Comparison of ENCODE assay signal across 11 cellular contexts in the genomic region with DNA sequence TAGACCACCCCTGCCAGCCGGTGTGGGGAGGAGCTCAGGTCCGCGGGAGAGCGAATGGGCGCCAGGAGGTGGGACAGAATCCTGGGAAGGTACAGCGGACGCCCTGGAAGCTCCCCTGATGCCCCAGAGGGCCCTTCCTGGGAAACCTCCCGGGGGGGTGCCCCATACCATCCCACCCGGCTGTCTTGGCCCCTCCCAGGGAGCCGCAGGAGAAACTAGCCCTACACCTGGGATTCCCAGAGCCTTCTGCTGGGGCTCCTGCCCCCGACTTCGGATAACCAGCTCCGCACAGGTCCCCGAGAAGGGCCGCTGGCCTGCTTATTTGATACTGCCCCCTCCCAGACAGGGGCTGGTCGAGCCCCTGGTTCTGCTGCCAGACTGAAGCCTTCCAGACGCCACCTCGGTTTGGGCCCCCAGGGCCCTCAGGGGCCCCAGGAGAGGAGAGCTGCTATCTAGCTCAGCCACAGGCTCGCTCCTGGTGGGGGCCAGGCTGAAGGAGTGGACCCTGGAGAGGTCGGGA. TPM values are rescaled to one million over a fixed set of nuclear protein-coding genes. Genes with fewer than 3 reads are reported as not detected.
DNase-seq lines count a peak whose midpoint lies in the region; ATAC-seq, FAIRE-seq and TF ChIP-seq lines count a peak whose summit lies in the region.
"Had no signal": no experiment of that assay in that cellular context is flagged by ENCODE, and none has a peak within 500 bp of the region (broad histone marks: within the 10 kb centered on the region; RNA-seq: fewer than 3 reads in every experiment).

No MANE protein-coding gene starts in this region.

- no peak overlapping the region for H3K4me3 ChIP-seq in HepG2 (replicated peaks in 1 of 3; ENCODE audit: insufficient read depth in 1 of 3, low read depth in 2 of 3, low read length in 3 of 3)
- H3K4me3 ChIP-seq in suprapubic skin, result peak overlapping the region; percentile 61
- no peak overlapping the region for H3K4me3 ChIP-seq in vagina
- no peak overlapping the region for H3K4me3 ChIP-seq in mesendoderm (ENCODE audit: low read length)

- H4K5ac ChIP-seq in mesendoderm (ENCODE audit: low read length), result no peak overlapping the region

- POLR2A ChIA-PET in activated CD8-positive, alpha-beta T cell treated with anti-CD3 and anti-CD28 coated beads, Interleukin-2, amount 10 ng/mL, durations not matched to agents 7 days and 5 days (lab: Charles Lee), result no interaction called here
- POLR2A ChIA-PET in HepG2 (lab: Yijun Ruan, JAX), result interaction anchor here (0.7 to 9.7 kb wide), 5 partner anchors 8 to 148 kb away, joined by 3 to 333 read pairs (median 4); no protein-coding TSS in a partner anchor

- TF ChIP-seq EP300 in HepG2 (IDR thresholded peaks at IDR 0.05; ENCODE audit: low read depth in 2 of 2, low read length in 2 of 2) (no peak), HepG2 (CRISPR knock-in tag; IDR thresholded peaks at IDR 0.05; ENCODE audit: borderline replicate concordance) (no peak), suprapubic skin (IDR thresholded peaks at IDR 0.05) (no peak)

- H3K27me3 Mint-ChIP-seq in activated CD8-positive, alpha-beta T cell treated with anti-CD3 and anti-CD28 coated beads, Interleukin-2, amount 10 ng/mL, durations not matched to agents 7 days and 5 days (ENCODE audit: low read depth), result peaks cover 44% of the 10 kb centered on the region

- H3K9me3 ChIP-seq in HepG2 (ENCODE audit: low read length) (no peaks in the 10 kb centered on the region), suprapubic skin (no peaks in the 10 kb centered on the region), vagina (no peaks in the 10 kb centered on the region)

- H3K56ac ChIP-seq in mesendoderm (ENCODE audit: low read length), result no peak overlapping the region

- peak; percentile 67 for DNase-seq in activated CD8-positive, alpha-beta memory T cell treated with anti-CD3 and anti-CD28 coated beads for 24 hours
- no peak for DNase-seq in activated CD8-positive, alpha-beta memory T cell treated with anti-CD3 and anti-CD28 coated beads, Interleukin-2, amount 50 U/mL, for 4 hours
- DNase-seq in activated CD8-positive, alpha-beta T cell treated with anti-CD3 and anti-CD28 coated beads, Interleukin-2, amount 10 ng/mL, durations not matched to agents 7 days and 5 days, result no peak
- no peak for DNase-seq in HepG2 (ENCODE audit: low spot score)
- no peak for DNase-seq in suprapubic skin (ENCODE audit: low spot score in 2 of 2)
- no peak for DNase-seq in stimulated activated CD4-positive, alpha-beta T cell treated with anti-CD3 and anti-CD28 coated beads, Interleukin-12 subunit alpha, Interleukin-12 subunit beta, amount 100 ng/mL, for 4 hours
- no peak for DNase-seq in vagina (ENCODE audit: extremely low spot score in 2 of 2)
- DNase-seq in mesendoderm, result no peak
- DNase-seq: central memory CD4-positive, alpha-beta T cell; NCI-H524 treated with DMSO at 0.1 percent for 48 hours had no signal

- H3K79me2 ChIP-seq in HepG2 (ENCODE audit: insufficient read depth, low read length), result peaks cover 14% of the 10 kb centered on the region
- H3K79me2 ChIP-seq in mesendoderm (ENCODE audit: control insufficient read depth, insufficient read depth, low read length), result no peaks in the 10 kb centered on the region

- H2BK15ac ChIP-seq in mesendoderm (replicated peaks; ENCODE audit: low read depth), result no peak overlapping the region

- no peaks in the 10 kb centered on the region for H3K79me1 ChIP-seq in mesendoderm (ENCODE audit: low read length)

- peaks cover 14% of the 10 kb centered on the region for H4K20me1 ChIP-seq in HepG2 (ENCODE audit: insufficient read depth, low read length)

- peaks cover 62% of the 10 kb centered on the region for H3K4me1 ChIP-seq in HepG2 (ENCODE audit: insufficient read depth, low read length)
- H3K4me1 ChIP-seq in suprapubic skin, result peaks cover 76% of the 10 kb centered on the region
- H3K4me1 ChIP-seq in vagina, result peaks cover 73% of the 10 kb centered on the region
- H3K4me1 ChIP-seq in mesendoderm (ENCODE audit: control insufficient read depth, low read depth, low read length), result peaks cover 5% of the 10 kb centered on the region

- H3K27ac ChIP-seq in HepG2 (ENCODE audit: extremely low read length, insufficient read depth, low read length) (no peak overlapping the region), suprapubic skin (no peak overlapping the region), vagina (no peak overlapping the region), mesendoderm (ENCODE audit: low read depth, low read length) (no peak overlapping the region)
- H3K27ac ChIP-seq: GM23248 had no signal

- H2BK120ac ChIP-seq in mesendoderm (ENCODE audit: low read depth, low read length), result no peak overlapping the region

- no peak overlapping the region for H3K18ac ChIP-seq in mesendoderm (ENCODE audit: low read length)

- intact Hi-C loops in HepG2 (cut with micrococcal nuclease; ENCODE audit: unreplicated experiment), result no loop called here
- intact Hi-C loops in vagina (cut with DNase I), result loop anchor here (2.0 to 10.0 kb wide), 2 partner anchors 41 to 153 kb away; no protein-coding TSS in a partner anchor

- no peaks in the 10 kb centered on the region for H3K9me3 Mint-ChIP-seq in activated CD8-positive, alpha-beta T cell treated with anti-CD3 and anti-CD28 coated beads, Interleukin-2, amount 10 ng/mL, durations not matched to agents 7 days and 5 days (ENCODE audit: insufficient read depth)

- H2BK5ac ChIP-seq in mesendoderm (ENCODE audit: low read length), result no peak overlapping the region

- H3K4me2 ChIP-seq in HepG2 (ENCODE audit: low read depth, low read length), result no peak overlapping the region
- no peak overlapping the region for H3K4me2 ChIP-seq in mesendoderm (ENCODE audit: low read length)

- no peak for TF ChIP-seq RAD21 in HepG2 (CRISPR knock-in tag; IDR thresholded peaks at IDR 0.05)

- H3K27me3 ChIP-seq in HepG2 (ENCODE audit: control insufficient read depth in 1 of 2, insufficient read depth in 2 of 2, low read length in 2 of 2) (no peaks in the 10 kb centered on the region; a peak in 1 of 5 replicates), suprapubic skin (peaks cover 34% of the 10 kb centered on the region), vagina (peaks cover 12% of the 10 kb centered on the region), mesendoderm (ENCODE audit: insufficient read depth, low read length, poor library complexity) (peaks cover 49% of the 10 kb centered on the region)

- H3K4ac ChIP-seq in mesendoderm (ENCODE audit: low read depth, low read length), result no peak overlapping the region

- ATAC-seq in activated CD8-positive, alpha-beta T cell treated with anti-CD3 and anti-CD28 coated beads, Interleukin-2, amount 10 ng/mL, durations not matched to agents 7 days and 5 days, result no peak
- ATAC-seq in HepG2, result no peak

- TF ChIP-seq CTCF in HepG2 (CRISPR knock-in tag; IDR thresholded peaks at IDR 0.05), result no peak
- TF ChIP-seq CTCF in suprapubic skin (IDR thresholded peaks at IDR 0.05), result no peak
- no peak for TF ChIP-seq CTCF in vagina (IDR thresholded peaks at IDR 0.05)

- no peak overlapping the region for H4K8ac ChIP-seq in mesendoderm (ENCODE audit: low read depth, low read length)

- H3K9ac ChIP-seq in HepG2 (ENCODE audit: insufficient read depth, low read depth, low read length), result no peak overlapping the region
- H3K9ac ChIP-seq in mesendoderm (ENCODE audit: low read length), result no peak overlapping the region
- H3K9ac ChIP-seq: GM23248 had no signal

- CTCF ChIA-PET in activated CD8-positive, alpha-beta T cell treated with anti-CD3 and anti-CD28 coated beads, Interleukin-2, amount 10 ng/mL, durations not matched to agents 7 days and 5 days (lab: Charles Lee), result interaction anchor here (0.7 to 7.0 kb wide), 12 partner anchors 13 to 129 kb away, joined by 3 to 94 read pairs (median 4); partner anchors contain the start of gene CBX8
- CTCF ChIA-PET in HepG2 (lab: Yijun Ruan, JAX; ENCODE audit: low intra/inter-chr PET ratio, low total read pairs), result no interaction called here

- 84% methylated on average over 19 of the region's 20 CpGs for WGBS in HepG2 (ENCODE audit: low lambda C conversion rate)
- WGBS in suprapubic skin, result 25% methylated on average over 12 of the region's 20 CpGs
- WGBS in mesendoderm (ENCODE audit: extremely low coverage, insufficient coverage, low lambda C conversion rate), result no CpG with 5 or more reads among the region's 20 CpGs

- no peak for TF ChIP-seq POLR2A in HepG2 (IDR thresholded peaks at IDR 0.05; ENCODE audit: insufficient read depth in 1 of 2, low read depth in 2 of 2, low read length in 2 of 2)
- TF ChIP-seq POLR2A in suprapubic skin (IDR thresholded peaks at IDR 0.05), result no peak
- no peak for TF ChIP-seq POLR2A in vagina (IDR thresholded peaks at IDR 0.05)

- no peak overlapping the region for H3K23ac ChIP-seq in mesendoderm (ENCODE audit: low read length)

- no TSS peak for BruUV-seq in HepG2 (replicated peaks; lab: Mats Ljungman, UMichigan)

- H2AK5ac ChIP-seq in mesendoderm (ENCODE audit: low read length), result no peak overlapping the region

- in situ Hi-C loops in HepG2 (cut with HindIII; ENCODE audit: extremely low pct_ligation_motif_present, low pct_unique_long_range_greater_than_20kb), result loop anchor here (5.0 kb wide), 1 partner anchor 85 kb away; no protein-coding TSS in a partner anchor

- no peak overlapping the region for H2AFZ ChIP-seq in HepG2 (ENCODE audit: low read length)

- H3K36me3 ChIP-seq in HepG2 (replicated peaks in 1 of 2; ENCODE audit: control insufficient read depth in 1 of 2, insufficient read depth in 2 of 2, low read length in 2 of 2), result peaks cover 0 to 1% of the 10 kb centered on the region in 2 experiments; a peak in 1 of 5 replicates
- no peaks in the 10 kb centered on the region for H3K36me3 ChIP-seq in suprapubic skin
- H3K36me3 ChIP-seq in vagina, result no peaks in the 10 kb centered on the region
- no peaks in the 10 kb centered on the region for H3K36me3 ChIP-seq in mesendoderm (ENCODE audit: control insufficient read depth, insufficient read depth, low read length)

- H3K27ac Mint-ChIP-seq in activated CD8-positive, alpha-beta T cell treated with anti-CD3 and anti-CD28 coated beads, Interleukin-2, amount 10 ng/mL, durations not matched to agents 7 days and 5 days, result no peak overlapping the region

- peaks cover 12% of the 10 kb centered on the region for H3K36me3 Mint-ChIP-seq in activated CD8-positive, alpha-beta T cell treated with anti-CD3 and anti-CD28 coated beads, Interleukin-2, amount 10 ng/mL, durations not matched to agents 7 days and 5 days (ENCODE audit: low read depth)

- peaks cover 38% of the 10 kb centered on the region for H3K4me1 Mint-ChIP-seq in activated CD8-positive, alpha-beta T cell treated with anti-CD3 and anti-CD28 coated beads, Interleukin-2, amount 10 ng/mL, durations not matched to agents 7 days and 5 days (ENCODE audit: low read depth)

- H3K4me3 Mint-ChIP-seq in activated CD8-positive, alpha-beta T cell treated with anti-CD3 and anti-CD28 coated beads, Interleukin-2, amount 10 ng/mL, durations not matched to agents 7 days and 5 days, result peak overlapping the region; percentile 53

- no peak for FAIRE-seq in HepG2 (lab: Jason Lieb, UNC)

RNA-seq across cellular contexts. Expression of gene CBX4, which starts 3.0 kb away (rescaled TPM):
- 10 to 100 TPM; 50.3 to 57.2 TPM for total RNA-seq in activated CD8-positive, alpha-beta T cell treated with anti-CD3 and anti-CD28 coated beads, Interleukin-2, amount 10 ng/mL, durations not matched to agents 7 days and 5 days
- 17.1 and 25.8 TPM in 2 replicates for total RNA-seq in HepG2 (2016; rRNA removed; fragmentation: Illumina TruSeq; extraction: Trizol)
- total RNA-seq in HepG2 (2016; cell fraction: cytosol; rRNA removed; fragmentation: Illumina TruSeq; extraction: Trizol; ENCODE audit: low read depth), result 4.7 and 4.8 TPM in 2 replicates
- total RNA-seq in HepG2 (2016; cell fraction: insoluble cytoplasmic fraction; rRNA removed; fragmentation: Illumina TruSeq; extraction: Trizol), result 17.7 and 25.2 TPM in 2 replicates
- 13.9 and 15.1 TPM in 2 replicates for total RNA-seq in HepG2 (2016; cell fraction: membrane; rRNA removed; fragmentation: Illumina TruSeq; extraction: Trizol)
- total RNA-seq in HepG2 (2016; cell fraction: nucleus; rRNA removed; fragmentation: Illumina TruSeq; extraction: Trizol), result 18.5 and 22.8 TPM in 2 replicates
- 50.8 and 61.1 TPM in 2 replicates for polyA plus RNA-seq in HepG2 (2011; rRNA removed)
- 31.1 and 45.6 TPM in 2 replicates for polyA plus RNA-seq in HepG2 (2011; cell fraction: cytosol; rRNA removed)
- 117 and 122 TPM in 2 replicates for polyA plus RNA-seq in HepG2 (2011; cell fraction: nucleus; rRNA removed)
- 27.9 and 32.4 TPM in 2 replicates for polyA plus RNA-seq in HepG2 (2012)
- polyA plus RNA-seq in HepG2 (2016; cell fraction: cytosol; fragmentation: Illumina TruSeq; extraction: Trizol; ENCODE audit: low read depth), result 3.7 and 4.2 TPM in 2 replicates
- 29.4 and 33.0 TPM in 2 replicates for polyA plus RNA-seq in HepG2 (2016; cell fraction: insoluble cytoplasmic fraction; fragmentation: Illumina TruSeq; extraction: Trizol; ENCODE audit: low read depth)
- polyA plus RNA-seq in HepG2 (2016; cell fraction: membrane; fragmentation: Illumina TruSeq; extraction: Trizol; ENCODE audit: low read depth), result 11.7 and 12.5 TPM in 2 replicates
- 60.4 and 60.8 TPM in 2 replicates for polyA plus RNA-seq in HepG2 (2016; cell fraction: nucleus; fragmentation: Illumina TruSeq; extraction: Trizol; ENCODE audit: insufficient read depth, low read depth)
- 17.1 and 51.0 TPM in 2 replicates for polyA minus RNA-seq in HepG2 (2011; rRNA and poly(A)+ RNA removed; ENCODE audit: low replicate concordance)
- polyA minus RNA-seq in HepG2 (2011; cell fraction: cytosol; rRNA and poly(A)+ RNA removed), result 33.1 and 38.6 TPM in 2 replicates
- polyA minus RNA-seq in HepG2 (2011; cell fraction: nucleus; rRNA and poly(A)+ RNA removed), result 17.8 and 25.2 TPM in 2 replicates
- 10 to 100 TPM; 33.0 to 47.7 (median 38.0) TPM for total RNA-seq in suprapubic skin
- total RNA-seq in vagina, result 13.0 TPM
- 3.7 TPM for polyA plus RNA-seq in mesendoderm (2013, experiment 1 of 2)
- polyA plus RNA-seq in mesendoderm (2013, experiment 2 of 2), result 3.6 TPM

RNA-seq across cellular contexts. Expression of gene CBX8, which starts 45.3 kb away (rescaled TPM):
- 1 to 10 TPM; 8.6 to 9.4 TPM for total RNA-seq in activated CD8-positive, alpha-beta T cell treated with anti-CD3 and anti-CD28 coated beads, Interleukin-2, amount 10 ng/mL, durations not matched to agents 7 days and 5 days
- total RNA-seq in HepG2 (2016; rRNA removed; fragmentation: Illumina TruSeq; extraction: Trizol), result 12.0 and 12.6 TPM in 2 replicates
- total RNA-seq in HepG2 (2016; cell fraction: cytosol; rRNA removed; fragmentation: Illumina TruSeq; extraction: Trizol; ENCODE audit: low read depth), result 1.3 and 2.4 TPM in 2 replicates
- 12.8 and 13.5 TPM in 2 replicates for total RNA-seq in HepG2 (2016; cell fraction: insoluble cytoplasmic fraction; rRNA removed; fragmentation: Illumina TruSeq; extraction: Trizol)
- 4.8 and 5.6 TPM in 2 replicates for total RNA-seq in HepG2 (2016; cell fraction: membrane; rRNA removed; fragmentation: Illumina TruSeq; extraction: Trizol)
- 5.7 and 8.6 TPM in 2 replicates for total RNA-seq in HepG2 (2016; cell fraction: nucleus; rRNA removed; fragmentation: Illumina TruSeq; extraction: Trizol)
- polyA plus RNA-seq in HepG2 (2011; rRNA removed), result 0.34 and 0.76 TPM in 2 replicates
- 0.72 and 0.99 TPM in 2 replicates for polyA plus RNA-seq in HepG2 (2011; cell fraction: cytosol; rRNA removed)
- polyA plus RNA-seq in HepG2 (2011; cell fraction: nucleus; rRNA removed), result 3.4 and 5.0 TPM in 2 replicates
- polyA plus RNA-seq in HepG2 (2012), result 7.4 and 7.7 TPM in 2 replicates
- 0.54 and 0.80 TPM in 2 replicates for polyA plus RNA-seq in HepG2 (2016; cell fraction: cytosol; fragmentation: Illumina TruSeq; extraction: Trizol; ENCODE audit: low read depth)
- 10.9 and 11.0 TPM in 2 replicates for polyA plus RNA-seq in HepG2 (2016; cell fraction: insoluble cytoplasmic fraction; fragmentation: Illumina TruSeq; extraction: Trizol; ENCODE audit: low read depth)
- 1.4 TPM in 2 replicates for polyA plus RNA-seq in HepG2 (2016; cell fraction: membrane; fragmentation: Illumina TruSeq; extraction: Trizol; ENCODE audit: low read depth)
- 15.7 and 18.7 TPM in 2 replicates for polyA plus RNA-seq in HepG2 (2016; cell fraction: nucleus; fragmentation: Illumina TruSeq; extraction: Trizol; ENCODE audit: insufficient read depth, low read depth)
- polyA minus RNA-seq in HepG2 (2011; rRNA and poly(A)+ RNA removed; ENCODE audit: low replicate concordance), result 1.2 and 1.6 TPM in 2 replicates
- polyA minus RNA-seq in HepG2 (2011; cell fraction: cytosol; rRNA and poly(A)+ RNA removed), result 1.8 and 1.9 TPM in 2 replicates
- 0.77 and 0.87 TPM in 2 replicates for polyA minus RNA-seq in HepG2 (2011; cell fraction: nucleus; rRNA and poly(A)+ RNA removed)
- 1 to 10 TPM; 2.3 to 6.4 (median 3.1) TPM for total RNA-seq in suprapubic skin
- total RNA-seq in vagina, result 0.98 TPM
- 0.17 TPM for polyA plus RNA-seq in mesendoderm (2013, experiment 1 of 2)
- 0.34 TPM for polyA plus RNA-seq in mesendoderm (2013, experiment 2 of 2)
